ENCODE assay signal across 2 cellular contexts in the genomic region with DNA sequence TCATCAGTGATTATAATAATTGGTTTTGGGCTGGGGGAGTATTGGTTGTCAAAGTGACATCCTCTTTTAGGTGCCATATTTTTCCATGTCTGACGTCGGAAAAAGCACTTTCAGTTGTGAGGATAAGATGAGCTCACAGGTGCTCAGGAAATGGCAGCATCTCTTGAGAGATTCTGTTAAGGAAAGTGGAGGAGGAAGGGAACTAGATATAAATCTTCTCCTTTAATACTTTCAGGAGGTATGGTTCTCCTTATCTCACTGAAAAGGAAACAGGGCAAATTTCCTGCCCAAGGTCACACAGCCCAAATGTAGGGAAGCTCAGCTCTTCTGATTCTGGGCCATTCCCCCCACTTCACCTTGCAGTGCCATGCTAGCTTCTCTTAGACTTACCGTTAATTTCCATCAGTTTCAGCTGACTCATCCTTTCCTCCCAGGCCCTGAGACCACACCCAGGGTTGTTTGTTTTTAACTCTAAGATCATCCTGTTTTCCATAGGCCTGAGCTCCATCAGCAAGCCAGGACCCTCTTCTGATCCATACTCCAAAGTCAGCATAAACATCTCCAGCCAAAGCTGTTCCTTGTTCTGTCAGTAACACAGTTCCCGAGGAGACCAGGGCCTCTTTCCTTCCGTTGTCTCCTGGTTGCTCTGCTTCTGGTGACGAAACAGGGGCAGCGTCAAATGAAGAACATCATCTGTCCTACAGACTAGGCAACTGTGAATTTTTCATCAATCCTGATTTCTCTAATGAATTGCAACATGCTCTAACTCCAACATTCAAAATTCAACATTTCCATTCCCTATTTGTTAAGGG.
TF ChIP-seq lines count a peak whose summit lies in the region.

No MANE protein-coding gene starts in this region.

TF ChIP-seq in IMR-90, 13 proteins besides CTCF, POLR2A, EP300 and RAD21:
- no peak for TF ChIP-seq MAZ (IDR thresholded peaks at IDR 0.05; ENCODE audit: borderline replicate concordance, low read depth, low read length)
- no peak for TF ChIP-seq MXI1 (IDR thresholded peaks at IDR 0.05; ENCODE audit: borderline replicate concordance, low read depth, low read length)
- TF ChIP-seq, protein P1, sequence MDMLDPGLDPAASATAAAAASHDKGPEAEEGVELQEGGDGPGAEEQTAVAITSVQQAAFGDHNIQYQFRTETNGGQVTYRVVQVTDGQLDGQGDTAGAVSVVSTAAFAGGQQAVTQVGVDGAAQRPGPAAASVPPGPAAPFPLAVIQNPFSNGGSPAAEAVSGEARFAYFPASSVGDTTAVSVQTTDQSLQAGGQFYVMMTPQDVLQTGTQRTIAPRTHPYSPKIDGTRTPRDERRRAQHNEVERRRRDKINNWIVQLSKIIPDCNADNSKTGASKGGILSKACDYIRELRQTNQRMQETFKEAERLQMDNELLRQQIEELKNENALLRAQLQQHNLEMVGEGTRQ (IDR thresholded peaks at IDR 0.05; ENCODE audit: low read depth, low read length), result no peak
- TF ChIP-seq, protein P2, sequence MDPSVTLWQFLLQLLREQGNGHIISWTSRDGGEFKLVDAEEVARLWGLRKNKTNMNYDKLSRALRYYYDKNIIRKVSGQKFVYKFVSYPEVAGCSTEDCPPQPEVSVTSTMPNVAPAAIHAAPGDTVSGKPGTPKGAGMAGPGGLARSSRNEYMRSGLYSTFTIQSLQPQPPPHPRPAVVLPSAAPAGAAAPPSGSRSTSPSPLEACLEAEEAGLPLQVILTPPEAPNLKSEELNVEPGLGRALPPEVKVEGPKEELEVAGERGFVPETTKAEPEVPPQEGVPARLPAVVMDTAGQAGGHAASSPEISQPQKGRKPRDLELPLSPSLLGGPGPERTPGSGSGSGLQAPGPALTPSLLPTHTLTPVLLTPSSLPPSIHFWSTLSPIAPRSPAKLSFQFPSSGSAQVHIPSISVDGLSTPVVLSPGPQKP (IDR thresholded peaks at IDR 0.05; ENCODE audit: borderline replicate concordance, low read depth, low read length), result no peak
- TF ChIP-seq FOS (IDR thresholded peaks at IDR 0.05; ENCODE audit: low read depth, low read length), result no peak
- TF ChIP-seq BHLHE40 (IDR thresholded peaks at IDR 0.05; ENCODE audit: low read depth, low read length), result no peak
- no peak for TF ChIP-seq SMC3 (IDR thresholded peaks at IDR 0.05; ENCODE audit: low read depth, low read length)
- peak; percentile 3; the same call in 1 of the 2 replicates for TF ChIP-seq CEBPB (IDR thresholded peaks at IDR 0.05; ENCODE audit: low read depth, low read length)
- TF ChIP-seq NFE2L2 (IDR thresholded peaks at IDR 0.05; ENCODE audit: low read depth, low read length), result peak; percentile 63
- TF ChIP-seq RCOR1 (IDR thresholded peaks at IDR 0.05; ENCODE audit: insufficient replicate concordance, low read length), result no peak
- TF ChIP-seq CHD1 (IDR thresholded peaks at IDR 0.05; ENCODE audit: low read depth, low read length), result no peak
- no peak for TF ChIP-seq RFX5 (IDR thresholded peaks at IDR 0.05; ENCODE audit: low read depth, low read length)
- peak; percentile 81 for TF ChIP-seq MAFK (IDR thresholded peaks at IDR 0.05; ENCODE audit: low read depth, low read length)

TF ChIP-seq in HepG2, 621 proteins besides CTCF, POLR2A, EP300 and RAD21:
- TF ChIP-seq ZNF567 (CRISPR knock-in tag; IDR thresholded peaks at IDR 0.05; ENCODE audit: borderline replicate concordance), result no peak
- TF ChIP-seq FOXA1 (IDR thresholded peaks at IDR 0.05), result no peak
- TF ChIP-seq FOXA1 (CRISPR knock-in tag; IDR thresholded peaks at IDR 0.05), result 0 out of 2 replicates have a peak, but pooled peaks have one; percentile 16
- no peak for TF ChIP-seq CHCHD3 (CRISPR knock-in tag; IDR thresholded peaks at IDR 0.05)
- TF ChIP-seq KDM5A (IDR thresholded peaks at IDR 0.05; ENCODE audit: borderline replicate concordance, low read length), result no peak
- no peak for TF ChIP-seq CHD2 (IDR thresholded peaks at IDR 0.05; ENCODE audit: low read depth, low read length)
- TF ChIP-seq ZNF232 (CRISPR knock-in tag; IDR thresholded peaks at IDR 0.05; ENCODE audit: borderline replicate concordance), result 0 out of 2 replicates have a peak, but pooled peaks have one; percentile 24
- 0 out of 2 replicates have a peak, but pooled peaks have one; percentile 37 for TF ChIP-seq NFKBIZ (CRISPR knock-in tag; IDR thresholded peaks at IDR 0.05)
- TF ChIP-seq ZNF652 (CRISPR knock-in tag; IDR thresholded peaks at IDR 0.05; ENCODE audit: borderline replicate concordance, low read depth), result peak; percentile 74; the same call in 1 of the 2 replicates
- no peak for TF ChIP-seq FOXP1 (IDR thresholded peaks at IDR 0.05)
- TF ChIP-seq FOXP1 (CRISPR knock-in tag; IDR thresholded peaks at IDR 0.05), result peak; percentile 43; the same call in 1 of the 2 replicates
- no peak for TF ChIP-seq ZNF557 (CRISPR knock-in tag; IDR thresholded peaks at IDR 0.05)
- peak; percentile 80 for TF ChIP-seq NFE2L2 (IDR thresholded peaks at IDR 0.05; ENCODE audit: low read length)
- peak; percentile 76; the same call in 1 of the 2 replicates for TF ChIP-seq NFE2 (CRISPR knock-in tag; IDR thresholded peaks at IDR 0.05)
- TF ChIP-seq MAFF (IDR thresholded peaks at IDR 0.05; ENCODE audit: low read depth, low read length), result peak; percentile 93
- TF ChIP-seq STAG1 (CRISPR knock-in tag; IDR thresholded peaks at IDR 0.05), result no peak
- no peak for TF ChIP-seq SRY (CRISPR knock-in tag; IDR thresholded peaks at IDR 0.05)
- peak; percentile 79 for TF ChIP-seq FOSL2 (CRISPR knock-in tag; IDR thresholded peaks at IDR 0.05)
- TF ChIP-seq ZKSCAN5 (CRISPR knock-in tag; IDR thresholded peaks at IDR 0.05), result no peak
- TF ChIP-seq, protein P3, sequence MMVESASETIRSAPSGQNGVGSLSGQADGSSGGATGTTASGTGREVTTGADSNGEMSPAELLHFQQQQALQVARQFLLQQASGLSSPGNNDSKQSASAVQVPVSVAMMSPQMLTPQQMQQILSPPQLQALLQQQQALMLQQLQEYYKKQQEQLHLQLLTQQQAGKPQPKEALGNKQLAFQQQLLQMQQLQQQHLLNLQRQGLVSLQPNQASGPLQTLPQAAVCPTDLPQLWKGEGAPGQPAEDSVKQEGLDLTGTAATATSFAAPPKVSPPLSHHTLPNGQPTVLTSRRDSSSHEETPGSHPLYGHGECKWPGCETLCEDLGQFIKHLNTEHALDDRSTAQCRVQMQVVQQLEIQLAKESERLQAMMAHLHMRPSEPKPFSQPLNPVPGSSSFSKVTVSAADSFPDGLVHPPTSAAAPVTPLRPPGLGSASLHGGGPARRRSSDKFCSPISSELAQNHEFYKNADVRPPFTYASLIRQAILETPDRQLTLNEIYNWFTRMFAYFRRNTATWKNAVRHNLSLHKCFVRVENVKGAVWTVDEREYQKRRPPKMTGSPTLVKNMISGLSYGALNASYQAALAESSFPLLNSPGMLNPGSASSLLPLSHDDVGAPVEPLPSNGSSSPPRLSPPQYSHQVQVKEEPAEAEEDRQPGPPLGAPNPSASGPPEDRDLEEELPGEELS (CRISPR knock-in tag; IDR thresholded peaks at IDR 0.05), result peak; percentile 53; the same call in 1 of the 2 replicates
- 0 out of 2 replicates have a peak, but pooled peaks have one; percentile 34 for TF ChIP-seq MAFG (CRISPR knock-in tag; IDR thresholded peaks at IDR 0.05)
- TF ChIP-seq, protein P4, sequence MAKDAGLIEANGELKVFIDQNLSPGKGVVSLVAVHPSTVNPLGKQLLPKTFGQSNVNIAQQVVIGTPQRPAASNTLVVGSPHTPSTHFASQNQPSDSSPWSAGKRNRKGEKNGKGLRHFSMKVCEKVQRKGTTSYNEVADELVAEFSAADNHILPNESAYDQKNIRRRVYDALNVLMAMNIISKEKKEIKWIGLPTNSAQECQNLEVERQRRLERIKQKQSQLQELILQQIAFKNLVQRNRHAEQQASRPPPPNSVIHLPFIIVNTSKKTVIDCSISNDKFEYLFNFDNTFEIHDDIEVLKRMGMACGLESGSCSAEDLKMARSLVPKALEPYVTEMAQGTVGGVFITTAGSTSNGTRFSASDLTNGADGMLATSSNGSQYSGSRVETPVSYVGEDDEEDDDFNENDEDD (CRISPR knock-in tag; IDR thresholded peaks at IDR 0.05; ENCODE audit: borderline replicate concordance), result no peak
- no peak for TF ChIP-seq TBX3 (IDR thresholded peaks at IDR 0.05; ENCODE audit: borderline replicate concordance)
- no peak for TF ChIP-seq ARNT2 (CRISPR knock-in tag; IDR thresholded peaks at IDR 0.05; ENCODE audit: low read depth)
- 0 out of 2 replicates have a peak, but pooled peaks have one; percentile 26 for TF ChIP-seq ZNF350 (CRISPR knock-in tag; IDR thresholded peaks at IDR 0.05; ENCODE audit: borderline replicate concordance, low read depth)
- TF ChIP-seq, protein P5, sequence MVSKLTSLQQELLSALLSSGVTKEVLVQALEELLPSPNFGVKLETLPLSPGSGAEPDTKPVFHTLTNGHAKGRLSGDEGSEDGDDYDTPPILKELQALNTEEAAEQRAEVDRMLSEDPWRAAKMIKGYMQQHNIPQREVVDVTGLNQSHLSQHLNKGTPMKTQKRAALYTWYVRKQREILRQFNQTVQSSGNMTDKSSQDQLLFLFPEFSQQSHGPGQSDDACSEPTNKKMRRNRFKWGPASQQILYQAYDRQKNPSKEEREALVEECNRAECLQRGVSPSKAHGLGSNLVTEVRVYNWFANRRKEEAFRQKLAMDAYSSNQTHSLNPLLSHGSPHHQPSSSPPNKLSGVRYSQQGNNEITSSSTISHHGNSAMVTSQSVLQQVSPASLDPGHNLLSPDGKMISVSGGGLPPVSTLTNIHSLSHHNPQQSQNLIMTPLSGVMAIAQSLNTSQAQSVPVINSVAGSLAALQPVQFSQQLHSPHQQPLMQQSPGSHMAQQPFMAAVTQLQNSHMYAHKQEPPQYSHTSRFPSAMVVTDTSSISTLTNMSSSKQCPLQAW (CRISPR knock-in tag; IDR thresholded peaks at IDR 0.05), result 0 out of 2 replicates have a peak, but pooled peaks have one; percentile 39
- peak; percentile 94 to 96 for TF ChIP-seq MAFK (conservative IDR thresholded peaks at IDR 0.05 in 1 of 2, IDR thresholded peaks at IDR 0.05 in 1 of 2; ENCODE audit: low read length in 2 of 2)
- no peak for TF ChIP-seq ZFAT (CRISPR knock-in tag; conservative IDR thresholded peaks at IDR 0.05)
- TF ChIP-seq, protein P6, sequence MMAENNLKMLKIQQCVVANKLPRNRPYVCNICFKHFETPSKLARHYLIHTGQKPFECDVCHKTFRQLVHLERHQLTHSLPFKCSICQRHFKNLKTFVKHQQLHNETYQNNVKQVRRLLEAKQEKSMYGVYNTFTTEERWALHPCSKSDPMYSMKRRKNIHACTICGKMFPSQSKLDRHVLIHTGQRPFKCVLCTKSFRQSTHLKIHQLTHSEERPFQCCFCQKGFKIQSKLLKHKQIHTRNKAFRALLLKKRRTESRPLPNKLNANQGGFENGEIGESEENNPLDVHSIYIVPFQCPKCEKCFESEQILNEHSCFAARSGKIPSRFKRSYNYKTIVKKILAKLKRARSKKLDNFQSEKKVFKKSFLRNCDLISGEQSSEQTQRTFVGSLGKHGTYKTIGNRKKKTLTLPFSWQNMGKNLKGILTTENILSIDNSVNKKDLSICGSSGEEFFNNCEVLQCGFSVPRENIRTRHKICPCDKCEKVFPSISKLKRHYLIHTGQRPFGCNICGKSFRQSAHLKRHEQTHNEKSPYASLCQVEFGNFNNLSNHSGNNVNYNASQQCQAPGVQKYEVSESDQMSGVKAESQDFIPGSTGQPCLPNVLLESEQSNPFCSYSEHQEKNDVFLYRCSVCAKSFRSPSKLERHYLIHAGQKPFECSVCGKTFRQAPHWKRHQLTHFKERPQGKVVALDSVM (CRISPR knock-in tag; IDR thresholded peaks at IDR 0.05), result no peak
- 0 out of 2 replicates have a peak, but pooled peaks have one; percentile 52 for TF ChIP-seq ZBTB38 (CRISPR knock-in tag; IDR thresholded peaks at IDR 0.05)
- TF ChIP-seq, protein P7, sequence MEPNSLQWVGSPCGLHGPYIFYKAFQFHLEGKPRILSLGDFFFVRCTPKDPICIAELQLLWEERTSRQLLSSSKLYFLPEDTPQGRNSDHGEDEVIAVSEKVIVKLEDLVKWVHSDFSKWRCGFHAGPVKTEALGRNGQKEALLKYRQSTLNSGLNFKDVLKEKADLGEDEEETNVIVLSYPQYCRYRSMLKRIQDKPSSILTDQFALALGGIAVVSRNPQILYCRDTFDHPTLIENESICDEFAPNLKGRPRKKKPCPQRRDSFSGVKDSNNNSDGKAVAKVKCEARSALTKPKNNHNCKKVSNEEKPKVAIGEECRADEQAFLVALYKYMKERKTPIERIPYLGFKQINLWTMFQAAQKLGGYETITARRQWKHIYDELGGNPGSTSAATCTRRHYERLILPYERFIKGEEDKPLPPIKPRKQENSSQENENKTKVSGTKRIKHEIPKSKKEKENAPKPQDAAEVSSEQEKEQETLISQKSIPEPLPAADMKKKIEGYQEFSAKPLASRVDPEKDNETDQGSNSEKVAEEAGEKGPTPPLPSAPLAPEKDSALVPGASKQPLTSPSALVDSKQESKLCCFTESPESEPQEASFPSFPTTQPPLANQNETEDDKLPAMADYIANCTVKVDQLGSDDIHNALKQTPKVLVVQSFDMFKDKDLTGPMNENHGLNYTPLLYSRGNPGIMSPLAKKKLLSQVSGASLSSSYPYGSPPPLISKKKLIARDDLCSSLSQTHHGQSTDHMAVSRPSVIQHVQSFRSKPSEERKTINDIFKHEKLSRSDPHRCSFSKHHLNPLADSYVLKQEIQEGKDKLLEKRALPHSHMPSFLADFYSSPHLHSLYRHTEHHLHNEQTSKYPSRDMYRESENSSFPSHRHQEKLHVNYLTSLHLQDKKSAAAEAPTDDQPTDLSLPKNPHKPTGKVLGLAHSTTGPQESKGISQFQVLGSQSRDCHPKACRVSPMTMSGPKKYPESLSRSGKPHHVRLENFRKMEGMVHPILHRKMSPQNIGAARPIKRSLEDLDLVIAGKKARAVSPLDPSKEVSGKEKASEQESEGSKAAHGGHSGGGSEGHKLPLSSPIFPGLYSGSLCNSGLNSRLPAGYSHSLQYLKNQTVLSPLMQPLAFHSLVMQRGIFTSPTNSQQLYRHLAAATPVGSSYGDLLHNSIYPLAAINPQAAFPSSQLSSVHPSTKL (CRISPR knock-in tag; IDR thresholded peaks at IDR 0.05), result peak; percentile 36; the same call in 1 of the 2 replicates
- peak; percentile 19; the same call in 1 of the 2 replicates for TF ChIP-seq RXRB (CRISPR knock-in tag; IDR thresholded peaks at IDR 0.05; ENCODE audit: borderline replicate concordance)
- TF ChIP-seq ZFP90 (CRISPR knock-in tag; IDR thresholded peaks at IDR 0.05; ENCODE audit: borderline replicate concordance), result no peak
- TF ChIP-seq ASH2L (IDR thresholded peaks at IDR 0.05; ENCODE audit: insufficient read length, low read depth, low read length), result no peak
- no peak for TF ChIP-seq REXO4 (CRISPR knock-in tag; IDR thresholded peaks at IDR 0.05; ENCODE audit: borderline replicate concordance)
- TF ChIP-seq ZNF761 (CRISPR knock-in tag; conservative IDR thresholded peaks at IDR 0.05), result 0 out of 2 replicates have a peak, but pooled peaks have one; percentile 56
- TF ChIP-seq, protein P8, sequence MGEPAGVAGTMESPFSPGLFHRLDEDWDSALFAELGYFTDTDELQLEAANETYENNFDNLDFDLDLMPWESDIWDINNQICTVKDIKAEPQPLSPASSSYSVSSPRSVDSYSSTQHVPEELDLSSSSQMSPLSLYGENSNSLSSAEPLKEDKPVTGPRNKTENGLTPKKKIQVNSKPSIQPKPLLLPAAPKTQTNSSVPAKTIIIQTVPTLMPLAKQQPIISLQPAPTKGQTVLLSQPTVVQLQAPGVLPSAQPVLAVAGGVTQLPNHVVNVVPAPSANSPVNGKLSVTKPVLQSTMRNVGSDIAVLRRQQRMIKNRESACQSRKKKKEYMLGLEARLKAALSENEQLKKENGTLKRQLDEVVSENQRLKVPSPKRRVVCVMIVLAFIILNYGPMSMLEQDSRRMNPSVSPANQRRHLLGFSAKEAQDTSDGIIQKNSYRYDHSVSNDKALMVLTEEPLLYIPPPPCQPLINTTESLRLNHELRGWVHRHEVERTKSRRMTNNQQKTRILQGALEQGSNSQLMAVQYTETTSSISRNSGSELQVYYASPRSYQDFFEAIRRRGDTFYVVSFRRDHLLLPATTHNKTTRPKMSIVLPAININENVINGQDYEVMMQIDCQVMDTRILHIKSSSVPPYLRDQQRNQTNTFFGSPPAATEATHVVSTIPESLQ (CRISPR knock-in tag; conservative IDR thresholded peaks at IDR 0.05), result no peak
